In genomic region chrX:1500701-1501624, GRCh38 we compare ENCODE assay signal across 1 cellular context.
TF ChIP-seq lines count a peak whose summit lies in the region.

No MANE protein-coding gene starts in this region.

TF ChIP-seq in GM12878, 131 proteins besides CTCF, POLR2A, EP300 and RAD21 (continued from another document and continues in another):
- TF ChIP-seq, protein P1, sequence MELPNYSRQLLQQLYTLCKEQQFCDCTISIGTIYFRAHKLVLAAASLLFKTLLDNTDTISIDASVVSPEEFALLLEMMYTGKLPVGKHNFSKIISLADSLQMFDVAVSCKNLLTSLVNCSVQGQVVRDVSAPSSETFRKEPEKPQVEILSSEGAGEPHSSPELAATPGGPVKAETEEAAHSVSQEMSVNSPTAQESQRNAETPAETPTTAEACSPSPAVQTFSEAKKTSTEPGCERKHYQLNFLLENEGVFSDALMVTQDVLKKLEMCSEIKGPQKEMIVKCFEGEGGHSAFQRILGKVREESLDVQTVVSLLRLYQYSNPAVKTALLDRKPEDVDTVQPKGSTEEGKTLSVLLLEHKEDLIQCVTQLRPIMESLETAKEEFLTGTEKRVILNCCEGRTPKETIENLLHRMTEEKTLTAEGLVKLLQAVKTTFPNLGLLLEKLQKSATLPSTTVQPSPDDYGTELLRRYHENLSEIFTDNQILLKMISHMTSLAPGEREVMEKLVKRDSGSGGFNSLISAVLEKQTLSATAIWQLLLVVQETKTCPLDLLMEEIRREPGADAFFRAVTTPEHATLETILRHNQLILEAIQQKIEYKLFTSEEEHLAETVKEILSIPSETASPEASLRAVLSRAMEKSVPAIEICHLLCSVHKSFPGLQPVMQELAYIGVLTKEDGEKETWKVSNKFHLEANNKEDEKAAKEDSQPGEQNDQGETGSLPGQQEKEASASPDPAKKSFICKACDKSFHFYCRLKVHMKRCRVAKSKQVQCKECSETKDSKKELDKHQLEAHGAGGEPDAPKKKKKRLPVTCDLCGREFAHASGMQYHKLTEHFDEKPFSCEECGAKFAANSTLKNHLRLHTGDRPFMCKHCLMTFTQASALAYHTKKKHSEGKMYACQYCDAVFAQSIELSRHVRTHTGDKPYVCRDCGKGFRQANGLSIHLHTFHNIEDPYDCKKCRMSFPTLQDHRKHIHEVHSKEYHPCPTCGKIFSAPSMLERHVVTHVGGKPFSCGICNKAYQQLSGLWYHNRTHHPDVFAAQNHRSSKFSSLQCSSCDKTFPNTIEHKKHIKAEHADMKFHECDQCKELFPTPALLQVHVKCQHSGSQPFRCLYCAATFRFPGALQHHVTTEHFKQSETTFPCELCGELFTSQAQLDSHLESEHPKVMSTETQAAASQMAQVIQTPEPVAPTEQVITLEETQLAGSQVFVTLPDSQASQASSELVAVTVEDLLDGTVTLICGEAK (IDR thresholded peaks at IDR 0.05; ENCODE audit: borderline replicate concordance): no peak; the same call in 1 of the 2 replicates
- TF ChIP-seq CEBPB (IDR thresholded peaks at IDR 0.05; ENCODE audit: borderline replicate concordance in 1 of 2, low read depth in 2 of 2, low read length in 2 of 2): no peak
- TF ChIP-seq, protein P2, sequence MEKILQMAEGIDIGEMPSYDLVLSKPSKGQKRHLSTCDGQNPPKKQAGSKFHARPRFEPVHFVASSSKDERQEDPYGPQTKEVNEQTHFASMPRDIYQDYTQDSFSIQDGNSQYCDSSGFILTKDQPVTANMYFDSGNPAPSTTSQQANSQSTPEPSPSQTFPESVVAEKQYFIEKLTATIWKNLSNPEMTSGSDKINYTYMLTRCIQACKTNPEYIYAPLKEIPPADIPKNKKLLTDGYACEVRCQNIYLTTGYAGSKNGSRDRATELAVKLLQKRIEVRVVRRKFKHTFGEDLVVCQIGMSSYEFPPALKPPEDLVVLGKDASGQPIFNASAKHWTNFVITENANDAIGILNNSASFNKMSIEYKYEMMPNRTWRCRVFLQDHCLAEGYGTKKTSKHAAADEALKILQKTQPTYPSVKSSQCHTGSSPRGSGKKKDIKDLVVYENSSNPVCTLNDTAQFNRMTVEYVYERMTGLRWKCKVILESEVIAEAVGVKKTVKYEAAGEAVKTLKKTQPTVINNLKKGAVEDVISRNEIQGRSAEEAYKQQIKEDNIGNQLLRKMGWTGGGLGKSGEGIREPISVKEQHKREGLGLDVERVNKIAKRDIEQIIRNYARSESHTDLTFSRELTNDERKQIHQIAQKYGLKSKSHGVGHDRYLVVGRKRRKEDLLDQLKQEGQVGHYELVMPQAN (conservative IDR thresholded peaks at IDR 0.05): 0 out of 2 replicates have a peak, but pooled peaks have one; percentile 16
- TF ChIP-seq SMARCA5 (IDR thresholded peaks at IDR 0.05): peak; percentile 85; the same call in 1 of the 2 replicates
- 0 out of 2 replicates have a peak, but pooled peaks have one; percentile 57 for TF ChIP-seq STAT3 (IDR thresholded peaks at IDR 0.05; ENCODE audit: low read depth, low read length)
- TF ChIP-seq JUND (IDR thresholded peaks at IDR 0.05; ENCODE audit: low read depth, low read length): no peak
- TF ChIP-seq CBX3 (IDR thresholded peaks at IDR 0.05; ENCODE audit: borderline replicate concordance, low read depth): no peak
- TF ChIP-seq, protein P3, sequence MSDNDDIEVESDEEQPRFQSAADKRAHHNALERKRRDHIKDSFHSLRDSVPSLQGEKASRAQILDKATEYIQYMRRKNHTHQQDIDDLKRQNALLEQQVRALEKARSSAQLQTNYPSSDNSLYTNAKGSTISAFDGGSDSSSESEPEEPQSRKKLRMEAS (IDR thresholded peaks at IDR 0.05; ENCODE audit: low read depth, low read length): no peak
- TF ChIP-seq ZNF207 (IDR thresholded peaks at IDR 0.05; ENCODE audit: borderline replicate concordance): no peak
- no peak for TF ChIP-seq NFYA (IDR thresholded peaks at IDR 0.05; ENCODE audit: borderline replicate concordance, low read depth, low read length)
- TF ChIP-seq, protein P4, sequence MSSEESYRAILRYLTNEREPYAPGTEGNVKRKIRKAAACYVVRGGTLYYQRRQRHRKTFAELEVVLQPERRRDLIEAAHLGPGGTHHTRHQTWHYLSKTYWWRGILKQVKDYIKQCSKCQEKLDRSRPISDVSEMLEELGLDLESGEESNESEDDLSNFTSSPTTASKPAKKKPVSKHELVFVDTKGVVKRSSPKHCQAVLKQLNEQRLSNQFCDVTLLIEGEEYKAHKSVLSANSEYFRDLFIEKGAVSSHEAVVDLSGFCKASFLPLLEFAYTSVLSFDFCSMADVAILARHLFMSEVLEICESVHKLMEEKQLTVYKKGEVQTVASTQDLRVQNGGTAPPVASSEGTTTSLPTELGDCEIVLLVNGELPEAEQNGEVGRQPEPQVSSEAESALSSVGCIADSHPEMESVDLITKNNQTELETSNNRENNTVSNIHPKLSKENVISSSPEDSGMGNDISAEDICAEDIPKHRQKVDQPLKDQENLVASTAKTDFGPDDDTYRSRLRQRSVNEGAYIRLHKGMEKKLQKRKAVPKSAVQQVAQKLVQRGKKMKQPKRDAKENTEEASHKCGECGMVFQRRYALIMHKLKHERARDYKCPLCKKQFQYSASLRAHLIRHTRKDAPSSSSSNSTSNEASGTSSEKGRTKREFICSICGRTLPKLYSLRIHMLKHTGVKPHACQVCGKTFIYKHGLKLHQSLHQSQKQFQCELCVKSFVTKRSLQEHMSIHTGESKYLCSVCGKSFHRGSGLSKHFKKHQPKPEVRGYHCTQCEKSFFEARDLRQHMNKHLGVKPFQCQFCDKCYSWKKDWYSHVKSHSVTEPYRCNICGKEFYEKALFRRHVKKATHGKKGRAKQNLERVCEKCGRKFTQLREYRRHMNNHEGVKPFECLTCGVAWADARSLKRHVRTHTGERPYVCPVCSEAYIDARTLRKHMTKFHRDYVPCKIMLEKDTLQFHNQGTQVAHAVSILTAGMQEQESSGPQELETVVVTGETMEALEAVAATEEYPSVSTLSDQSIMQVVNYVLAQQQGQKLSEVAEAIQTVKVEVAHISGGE (CRISPR knock-in tag; IDR thresholded peaks at IDR 0.05): no peak
- peak; percentile 72 for TF ChIP-seq ZNF24 (IDR thresholded peaks at IDR 0.05)
- no peak for TF ChIP-seq KLF5 (IDR thresholded peaks at IDR 0.05; ENCODE audit: partially characterized antibody)
- no peak for TF ChIP-seq BRCA1 (IDR thresholded peaks at IDR 0.05; ENCODE audit: low read depth, low read length)
- no peak for TF ChIP-seq CEBPZ (IDR thresholded peaks at IDR 0.05; ENCODE audit: low read depth, low read length)
- TF ChIP-seq, protein P5, sequence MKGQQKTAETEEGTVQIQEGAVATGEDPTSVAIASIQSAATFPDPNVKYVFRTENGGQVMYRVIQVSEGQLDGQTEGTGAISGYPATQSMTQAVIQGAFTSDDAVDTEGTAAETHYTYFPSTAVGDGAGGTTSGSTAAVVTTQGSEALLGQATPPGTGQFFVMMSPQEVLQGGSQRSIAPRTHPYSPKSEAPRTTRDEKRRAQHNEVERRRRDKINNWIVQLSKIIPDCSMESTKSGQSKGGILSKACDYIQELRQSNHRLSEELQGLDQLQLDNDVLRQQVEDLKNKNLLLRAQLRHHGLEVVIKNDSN (IDR thresholded peaks at IDR 0.05; ENCODE audit: borderline replicate concordance, extremely low read length, insufficient read depth, low read depth, low read length): no peak
- no peak for TF ChIP-seq SMAD1 (IDR thresholded peaks at IDR 0.05; ENCODE audit: low read depth, partially characterized antibody)
- no peak for TF ChIP-seq SUZ12 (IDR thresholded peaks at IDR 0.05; ENCODE audit: unreplicated experiment)
- TF ChIP-seq MEF2B (IDR thresholded peaks at IDR 0.05; ENCODE audit: partially characterized antibody, poor library complexity, severe bottlenecking): peak; percentile 87
- no peak for TF ChIP-seq LARP7 (IDR thresholded peaks at IDR 0.05)
- TF ChIP-seq MLLT1 (IDR thresholded peaks at IDR 0.05): no peak
- TF ChIP-seq ZSCAN29 (IDR thresholded peaks at IDR 0.05): no peak
- TF ChIP-seq NR2F1 (conservative IDR thresholded peaks at IDR 0.05): peak; percentile 78
- no peak for TF ChIP-seq PAX8 (IDR thresholded peaks at IDR 0.05)
- peak; percentile 81; the same call in 1 of the 2 replicates for TF ChIP-seq TBL1XR1 (IDR thresholded peaks at IDR 0.05; ENCODE audit: low read depth, low read length)
- TF ChIP-seq PAX5 (IDR thresholded peaks at IDR 0.05; ENCODE audit: borderline replicate concordance, low read depth, low read length): peak; percentile 93
- TF ChIP-seq ATF3 (IDR thresholded peaks at IDR 0.05; ENCODE audit: borderline replicate concordance, extremely low read depth, low read depth, low read length): no peak
- no peak for TF ChIP-seq SRF (IDR thresholded peaks at IDR 0.05; ENCODE audit: low read depth in 2 of 2, low read length in 2 of 2)
- TF ChIP-seq SP1 (IDR thresholded peaks at IDR 0.05; ENCODE audit: low read depth, low read length): peak; percentile 41
- no peak for TF ChIP-seq NR2C2 (IDR thresholded peaks at IDR 0.05; ENCODE audit: borderline replicate concordance, control insufficient read depth, insufficient read length, low read depth)
- no peak for TF ChIP-seq MYB (IDR thresholded peaks at IDR 0.05; ENCODE audit: borderline replicate concordance, low read depth, low read length)
- TF ChIP-seq JUNB (IDR thresholded peaks at IDR 0.05): no peak
- no peak for TF ChIP-seq E2F4 (IDR thresholded peaks at IDR 0.05; ENCODE audit: low read depth, low read length)
- TF ChIP-seq GATAD2B (conservative IDR thresholded peaks at IDR 0.05; ENCODE audit: low read depth): 0 out of 2 replicates have a peak, but pooled peaks have one; percentile 61
- TF ChIP-seq KAT2A (conservative IDR thresholded peaks at IDR 0.05; ENCODE audit: control insufficient read depth, low read depth, low read length): no peak
- TF ChIP-seq, protein P6, sequence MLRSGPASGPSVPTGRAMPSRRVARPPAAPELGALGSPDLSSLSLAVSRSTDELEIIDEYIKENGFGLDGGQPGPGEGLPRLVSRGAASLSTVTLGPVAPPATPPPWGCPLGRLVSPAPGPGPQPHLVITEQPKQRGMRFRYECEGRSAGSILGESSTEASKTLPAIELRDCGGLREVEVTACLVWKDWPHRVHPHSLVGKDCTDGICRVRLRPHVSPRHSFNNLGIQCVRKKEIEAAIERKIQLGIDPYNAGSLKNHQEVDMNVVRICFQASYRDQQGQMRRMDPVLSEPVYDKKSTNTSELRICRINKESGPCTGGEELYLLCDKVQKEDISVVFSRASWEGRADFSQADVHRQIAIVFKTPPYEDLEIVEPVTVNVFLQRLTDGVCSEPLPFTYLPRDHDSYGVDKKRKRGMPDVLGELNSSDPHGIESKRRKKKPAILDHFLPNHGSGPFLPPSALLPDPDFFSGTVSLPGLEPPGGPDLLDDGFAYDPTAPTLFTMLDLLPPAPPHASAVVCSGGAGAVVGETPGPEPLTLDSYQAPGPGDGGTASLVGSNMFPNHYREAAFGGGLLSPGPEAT (IDR thresholded peaks at IDR 0.05; ENCODE audit: low read depth): peak; percentile 37; the same call in 1 of the 2 replicates
- no peak for TF ChIP-seq PBX3 (IDR thresholded peaks at IDR 0.05; ENCODE audit: insufficient replicate concordance, low read depth, low read length)
- 0 out of 2 replicates have a peak, but pooled peaks have one; percentile 40 for TF ChIP-seq CREB1 (IDR thresholded peaks at IDR 0.05; ENCODE audit: low read depth)
- peak; percentile 97 for TF ChIP-seq TCF12 (IDR thresholded peaks at IDR 0.05; ENCODE audit: low read depth, low read length)
- TF ChIP-seq IKZF2 (IDR thresholded peaks at IDR 0.05): peak; percentile 74 to 78
- TF ChIP-seq RAD51 (IDR thresholded peaks at IDR 0.05): no peak
